Comparison of ENCODE assay signal across 11 cellular contexts in the genomic region with DNA sequence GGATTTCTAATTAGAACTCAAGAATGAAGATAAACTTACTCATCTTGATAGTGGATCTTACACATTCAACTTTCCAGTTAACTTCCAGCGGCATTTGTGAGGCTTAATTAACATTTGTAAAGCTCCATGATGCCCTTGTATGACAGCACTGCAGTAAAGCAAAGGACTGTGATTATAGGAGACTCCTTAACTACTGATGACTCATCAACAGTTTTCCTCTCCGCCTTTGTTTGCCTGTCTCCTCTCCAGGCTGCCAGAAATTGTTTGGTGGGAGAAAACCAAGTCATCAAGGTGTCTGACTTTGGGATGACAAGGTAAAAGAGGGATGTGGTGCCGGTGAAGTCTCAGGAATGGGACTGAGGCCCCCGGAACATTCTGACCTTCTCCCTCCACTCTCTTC. TPM values are rescaled to one million over a fixed set of nuclear protein-coding genes. Genes with fewer than 3 reads are reported as not detected.
DNase-seq lines count a peak whose midpoint lies in the region; ATAC-seq and TF ChIP-seq lines count a peak whose summit lies in the region.
"Had no signal": no experiment of that assay in that cellular context is flagged by ENCODE, and none has a peak within 500 bp of the region (broad histone marks: within the 10 kb centered on the region; RNA-seq: fewer than 3 reads in every experiment).

No MANE protein-coding gene starts in this region.

- no peak overlapping the region for H3K9ac ChIP-seq in adipocyte (ENCODE audit: low read length)

- ATAC-seq in mucosa of descending colon (peak; percentile 86), HG03432 (IDR thresholded peaks at IDR 0.05; ENCODE audit: unreplicated experiment) (no peak)

- peak; percentile 10 for DNase-seq in NCI-H345 (lab: John Stamatoyannopoulos, UW)
- DNase-seq in NCI-H345 treated with DMSO at 0.1 percent for 48 hours (lab: John Stamatoyannopoulos, UW; ENCODE audit: unreplicated experiment), result no peak
- DNase-seq in LoVo (ENCODE audit: low spot score), result peak; percentile 39
- peak; percentile 10 for DNase-seq in adipocyte (ENCODE audit: low read depth)
- DNase-seq in mucosa of descending colon, result no peak
- DNase-seq in HK-2 (ENCODE audit: unreplicated experiment), result no peak
- no peak for DNase-seq in SKM-1 (lab: John Stamatoyannopoulos, UW; ENCODE audit: unreplicated experiment)
- DNase-seq: effector CD4-positive, alpha-beta T cell; GDM1; PC-9 had no signal

- no peak for TF ChIP-seq CTCF in mucosa of descending colon (IDR thresholded peaks at IDR 0.05)

- H3K36me3 ChIP-seq in adipocyte (ENCODE audit: control insufficient read depth, insufficient read depth, low read length, severe bottlenecking), result no peaks in the 10 kb centered on the region
- no peaks in the 10 kb centered on the region for H3K36me3 ChIP-seq in mucosa of descending colon (ENCODE audit: low read depth)

- intact Hi-C loops in mucosa of descending colon (cut with DNase I, micrococcal nuclease), result no loop called here

- H3K9me3 ChIP-seq in adipocyte (ENCODE audit: control insufficient read depth, low read length) (no peaks in the 10 kb centered on the region), mucosa of descending colon (no peaks in the 10 kb centered on the region)

- H3K4me1 ChIP-seq in adipocyte (ENCODE audit: control insufficient read depth, insufficient read depth, low read length) (no peaks in the 10 kb centered on the region), mucosa of descending colon (ENCODE audit: low read depth) (peaks cover 4% of the 10 kb centered on the region)

- H3K4me3 ChIP-seq in adipocyte (ENCODE audit: low read length), result no peak overlapping the region
- H3K4me3 ChIP-seq in mucosa of descending colon, result no peak overlapping the region
- H3K4me3 ChIP-seq: PC-9 had no signal

- H3K27me3 ChIP-seq in adipocyte (replicated peaks; ENCODE audit: control insufficient read depth, insufficient read depth, low read length), result peaks cover 4% of the 10 kb centered on the region

RNA-seq across cellular contexts. Expression of a gene that starts 20.4 kb away (rescaled TPM):
- total RNA-seq in mucosa of descending colon, result 10 to 100 TPM; 24.8 to 28.6 (median 25.8) TPM
- total RNA-seq: PC-9 had no signal

Comparison
In these comparisons a context has a peak if more than half of its experiments do, and no peak if none do; other contexts are left out.
1. DNase-seq: peak in NCI-H345 (single experiment), LoVo (single experiment) and adipocyte (single experiment); none in NCI-H345 treated with DMSO at 0.1 percent for 48 hours (single experiment), mucosa of descending colon (0 of 3), HK-2 (single experiment) and SKM-1 (single experiment).